1 cellular context compared by ENCODE assay signal in genomic region chr19:47483800-47484690, GRCh38.
A peak's percentile ranks its signal among the peaks of the same experiment; 100 is the strongest.
TF ChIP-seq lines count a peak whose summit lies in the region.

Gene KPTN, minus strand, starts transcription at chr19:47484219. Its CDS starts 59 bp downstream, at chr19:47484160.

TF ChIP-seq in HepG2, 621 proteins besides CTCF, POLR2A, EP300 and RAD21 (continued from another document):
- TF ChIP-seq CSRNP1 (CRISPR knock-in tag; IDR thresholded peaks at IDR 0.05) (no peak; the same call in 1 of the 2 replicates), ZNF142 (CRISPR knock-in tag; IDR thresholded peaks at IDR 0.05) (peak; percentile 85), AHR (CRISPR knock-in tag; IDR thresholded peaks at IDR 0.05) (no peak), KDM5A (IDR thresholded peaks at IDR 0.05; ENCODE audit: borderline replicate concordance, low read length) (peak; percentile 88; the same call in 1 of the 2 replicates), TCF12 (IDR thresholded peaks at IDR 0.05) (no peak), TCF12 (CRISPR knock-in tag; IDR thresholded peaks at IDR 0.05) (peak; percentile 82; the same call in 1 of the 2 replicates), ZNF589 (CRISPR knock-in tag; conservative IDR thresholded peaks at IDR 0.05) (no peak), ZNF781 (CRISPR knock-in tag; IDR thresholded peaks at IDR 0.05; ENCODE audit: borderline replicate concordance, not compliant biosample characterization) (peak; percentile 70), ZNF646 (CRISPR knock-in tag; IDR thresholded peaks at IDR 0.05) (no peak), ZKSCAN5 (CRISPR knock-in tag; IDR thresholded peaks at IDR 0.05) (no peak), ZFP62 (CRISPR knock-in tag; IDR thresholded peaks at IDR 0.05) (no peak; the same call in 1 of the 2 replicates), MAF1 (CRISPR knock-in tag; IDR thresholded peaks at IDR 0.05; ENCODE audit: borderline replicate concordance) (no peak), PLRG1 (conservative IDR thresholded peaks at IDR 0.05) (no peak), ZNF225 (CRISPR knock-in tag; IDR thresholded peaks at IDR 0.05) (no peak; the same call in 1 of the 2 replicates), BCL6 (CRISPR knock-in tag; IDR thresholded peaks at IDR 0.05) (no peak), FOXK2 (IDR thresholded peaks at IDR 0.05) (no peak), ZFX (CRISPR knock-in tag; IDR thresholded peaks at IDR 0.05; ENCODE audit: low read depth) (peak; percentile 83), ZKSCAN8 (CRISPR knock-in tag; IDR thresholded peaks at IDR 0.05; ENCODE audit: borderline replicate concordance) (0 out of 2 replicates have a peak, but pooled peaks have one; percentile 20), LCORL (IDR thresholded peaks at IDR 0.05) (no peak), LCORL (CRISPR knock-in tag; IDR thresholded peaks at IDR 0.05) (peak; percentile 71), ZNF777 (CRISPR knock-in tag; IDR thresholded peaks at IDR 0.05) (no peak), ZNF207 (IDR thresholded peaks at IDR 0.05; ENCODE audit: borderline replicate concordance) (no peak), ZNF143 (CRISPR knock-in tag; IDR thresholded peaks at IDR 0.05) (peak; percentile 76), ZNF333 (CRISPR knock-in tag; IDR thresholded peaks at IDR 0.05; ENCODE audit: borderline replicate concordance) (no peak), TBL1XR1 (IDR thresholded peaks at IDR 0.05; ENCODE audit: borderline replicate concordance, low read length, partially characterized antibody) (no peak), ZNF564 (CRISPR knock-in tag; IDR thresholded peaks at IDR 0.05) (no peak), CC2D1A (CRISPR knock-in tag; IDR thresholded peaks at IDR 0.05) (no peak), JUN (CRISPR knock-in tag; IDR thresholded peaks at IDR 0.05) (no peak), PBX2 (CRISPR knock-in tag; IDR thresholded peaks at IDR 0.05) (no peak), ATF4 (CRISPR knock-in tag; IDR thresholded peaks at IDR 0.05) (no peak), ZNF20 (CRISPR knock-in tag; IDR thresholded peaks at IDR 0.05) (no peak), ZFP36L1 (CRISPR knock-in tag; IDR thresholded peaks at IDR 0.05) (no peak), ZSCAN20 (CRISPR knock-in tag; IDR thresholded peaks at IDR 0.05; ENCODE audit: borderline replicate concordance) (no peak), ZNF737 (CRISPR knock-in tag; IDR thresholded peaks at IDR 0.05; ENCODE audit: borderline replicate concordance) (peak; percentile 77; the same call in 1 of the 2 replicates)
TF ChIP-seq in HepG2: peak in this region for 226.
